8 cellular contexts compared by ENCODE assay signal in the genomic region with DNA sequence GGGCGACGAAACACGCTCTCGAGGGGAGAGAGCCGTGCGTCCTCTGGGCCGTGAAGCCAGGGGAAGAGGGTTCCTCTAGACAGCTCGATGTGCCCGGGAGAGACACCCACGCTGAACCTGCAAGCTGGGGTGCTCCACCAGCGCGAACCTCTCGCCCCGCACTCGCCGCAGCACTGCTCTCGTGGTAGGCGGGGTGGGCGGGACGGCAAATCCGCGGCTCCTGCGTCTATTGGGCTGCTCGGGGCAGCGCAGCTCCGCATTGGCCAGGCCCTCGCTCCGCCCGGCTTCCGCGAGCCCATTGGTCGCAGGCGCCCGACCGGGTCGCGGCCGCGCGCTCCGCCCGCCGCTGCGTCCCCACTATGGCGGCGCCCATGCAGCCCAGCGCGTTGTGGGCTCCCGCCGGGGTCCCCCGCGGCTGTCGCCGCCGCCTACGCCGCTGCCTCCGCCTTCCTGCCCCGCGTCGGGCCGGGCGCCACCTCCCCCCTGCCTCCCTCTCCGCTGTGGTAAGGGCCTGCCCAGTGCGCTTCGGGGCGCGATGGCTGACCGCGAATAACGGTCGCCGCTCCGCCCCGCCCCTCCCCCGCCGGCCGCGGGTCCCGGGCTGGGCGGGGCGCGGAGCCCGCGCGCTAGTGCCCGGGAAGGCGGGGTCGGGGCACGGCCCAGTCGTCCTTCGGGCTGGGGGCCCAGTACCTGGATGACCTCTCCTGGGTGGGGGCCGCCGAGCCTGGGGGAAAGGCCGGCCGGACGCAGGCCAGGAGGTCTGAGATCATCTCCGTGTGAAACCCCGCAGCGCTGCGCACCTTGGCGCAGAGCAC. TPM values are rescaled to one million over a fixed set of nuclear protein-coding genes. Genes with fewer than 3 reads are reported as not detected.
DNase-seq lines count a peak whose midpoint lies in the region; TF ChIP-seq lines count a peak whose summit lies in the region.

ST3GAL3 (plus strand) TSS at position 346 of the 815 bp plus-strand sequence. CDS start 28,727 bp downstream, outside the sequence.

- H2AFZ ChIP-seq in H9 (ENCODE audit: low read length), result no peak within 1 kb of the TSS
- H2AFZ ChIP-seq in neural progenitor cell (replicated peaks), result peak within 1 kb of the TSS; percentile 84

- H2BK5ac ChIP-seq in H9 (ENCODE audit: insufficient read length, low read length), result no peak within 1 kb of the TSS

- H3K4me1 ChIP-seq in H9 (ENCODE audit: insufficient read depth, low read length), result no peaks in the 10 kb centered on the region; the same call in 1 of the 2 replicates
- H3K4me1 ChIP-seq in neural progenitor cell, result peaks cover 19% of the 10 kb centered on the region
- peaks cover 14% of the 10 kb centered on the region for H3K4me1 ChIP-seq in stomach smooth muscle (ENCODE audit: control insufficient read depth, insufficient read depth, low read length)

- no peaks in the 10 kb centered on the region for H3K9me3 ChIP-seq in H9 (ENCODE audit: control insufficient read depth, low read depth, low read length)
- no peaks in the 10 kb centered on the region for H3K9me3 ChIP-seq in MG63
- H3K9me3 ChIP-seq in neural progenitor cell (ENCODE audit: low read depth), result no peaks in the 10 kb centered on the region
- no peaks in the 10 kb centered on the region for H3K9me3 ChIP-seq in stomach smooth muscle (ENCODE audit: control insufficient read depth in 2 of 2, low read length in 2 of 2)

- peak; percentile 96 for DNase-seq in ELR (ENCODE audit: low read depth)
- peak; percentile 94 for DNase-seq in H9
- peak; percentile 96 for DNase-seq in MG63
- DNase-seq in SIG-M5 (lab: John Stamatoyannopoulos, UW), result peak; percentile 51
- DNase-seq in activated gamma-delta T cell (lab: John Stamatoyannopoulos, UW), result peak; percentile 85
- peak; percentile 95 to 99 for DNase-seq in foreskin fibroblast
- DNase-seq in neural progenitor cell (ENCODE audit: low spot score), result peak; percentile 97

- H2BK20ac ChIP-seq in H9 (ENCODE audit: low read depth, low read length, poor library complexity, severe bottlenecking), result no peak within 1 kb of the TSS

- H3K4me1 Mint-ChIP-seq in H9 (peaks cover 24 to 38% of the 10 kb centered on the region in 2 experiments), neural progenitor cell (peaks cover 26% of the 10 kb centered on the region)

- H3K79me1 ChIP-seq in H9 (ENCODE audit: insufficient read depth, low read depth, low read length, poor library complexity, severe bottlenecking), result no peaks in the 10 kb centered on the region

- H4K8ac ChIP-seq in H9 (replicated peaks; ENCODE audit: insufficient read length, low read depth, low read length), result no peak within 1 kb of the TSS

- WGBS in H9 (ENCODE audit: extremely low coverage, insufficient read length, low lambda C conversion rate), result no CpG with 5 or more reads among the region's 102 CpGs

- no peak within 1 kb of the TSS for H3T11ph ChIP-seq in H9 (ENCODE audit: low read length)

- no peaks in the 10 kb centered on the region; the same call in 1 of the 2 replicates for H3K27me3 Mint-ChIP-seq in H9 (ENCODE audit: low read depth)
- H3K27me3 Mint-ChIP-seq in neural progenitor cell (ENCODE audit: insufficient read depth, low read depth), result peaks cover 2% of the 10 kb centered on the region

- H4K5ac ChIP-seq in H9 (ENCODE audit: insufficient read length, low read depth, low read length), result no peak within 1 kb of the TSS

- H3K4me3 Mint-ChIP-seq in H9 (peak within 1 kb of the TSS; percentile 85 to 92), neural progenitor cell (peak within 1 kb of the TSS; percentile 95)

- H3K36me3 Mint-ChIP-seq in H9 (ENCODE audit: insufficient read depth in 1 of 3, low read depth in 3 of 3), result peaks cover 21 to 40% (median 36%) of the 10 kb centered on the region in 3 experiments; a peak in 6 of 7 replicates
- peaks cover 12% of the 10 kb centered on the region for H3K36me3 Mint-ChIP-seq in neural progenitor cell

- no peak within 1 kb of the TSS for H2BK12ac ChIP-seq in H9 (ENCODE audit: insufficient read length, low read depth, low read length)

- H2BK120ac ChIP-seq in H9 (ENCODE audit: low read depth, low read length, poor library complexity, severe bottlenecking), result no peak within 1 kb of the TSS

- H3F3A ChIP-seq in neural progenitor cell (ENCODE audit: low read depth), result peaks cover 27% of the 10 kb centered on the region

- no peak within 1 kb of the TSS for H4K91ac ChIP-seq in H9 (ENCODE audit: insufficient read length, low read depth, low read length)

- peaks cover 7% of the 10 kb centered on the region for H3K23me2 ChIP-seq in H9 (ENCODE audit: insufficient read length, low read depth, low read length, poor library complexity, severe bottlenecking)

- H3K56ac ChIP-seq in H9 (ENCODE audit: insufficient read length, low read depth, low read length), result no peak within 1 kb of the TSS

- H3K36me3 ChIP-seq in MG63 (peaks cover 56% of the 10 kb centered on the region), neural progenitor cell (peaks cover 2% of the 10 kb centered on the region), stomach smooth muscle (ENCODE audit: control insufficient read depth in 2 of 2, insufficient read depth in 2 of 2, low read length in 2 of 2) (peaks cover 24 to 27% of the 10 kb centered on the region in 2 donors)

- H3K4me3 ChIP-seq in MG63 (peak within 1 kb of the TSS; percentile 85), foreskin fibroblast (ENCODE audit: low read depth in 1 of 2, low read length in 2 of 2) (peak within 1 kb of the TSS; percentile 74 to 75), neural progenitor cell (peak within 1 kb of the TSS; percentile 99), stomach smooth muscle (ENCODE audit: low read length in 2 of 2) (peak within 1 kb of the TSS; percentile 85 to 91)

- H3K27ac ChIP-seq in H9 (ENCODE audit: insufficient read length, low read depth, low read length) (no peak within 1 kb of the TSS), neural progenitor cell (peak within 1 kb of the TSS; percentile 90), stomach smooth muscle (ENCODE audit: low read length) (peak within 1 kb of the TSS; percentile 50)

- H3K4me2 ChIP-seq in H9 (ENCODE audit: insufficient read depth, insufficient read length, low read length) (peak within 1 kb of the TSS; percentile 80), neural progenitor cell (peak within 1 kb of the TSS; percentile 96)

- peak within 1 kb of the TSS; percentile 73 for H3K18ac ChIP-seq in H9 (ENCODE audit: insufficient read length, low read depth, low read length)

- no peak within 1 kb of the TSS for H3K4ac ChIP-seq in H9 (ENCODE audit: low read depth, low read length)

- H3K9me3 Mint-ChIP-seq in H9, result no peaks in the 10 kb centered on the region
- H3K9me3 Mint-ChIP-seq in neural progenitor cell, result no peaks in the 10 kb centered on the region

- H2AK5ac ChIP-seq in H9 (ENCODE audit: insufficient read length, low read length), result no peak within 1 kb of the TSS

- H3K14ac ChIP-seq in H9 (ENCODE audit: insufficient read depth, low read length), result peak within 1 kb of the TSS; percentile 72

- no peak within 1 kb of the TSS for H3K23ac ChIP-seq in H9 (ENCODE audit: insufficient read length, low read depth, low read length)

- no peaks in the 10 kb centered on the region for H3K79me2 ChIP-seq in H9 (ENCODE audit: insufficient read depth, low read length)
- peaks cover 42% of the 10 kb centered on the region for H3K79me2 ChIP-seq in neural progenitor cell (ENCODE audit: low read depth)

- H3K9ac ChIP-seq in H9 (ENCODE audit: extremely low read depth, insufficient read length, low read length) (peak within 1 kb of the TSS; percentile 73), neural progenitor cell (peak within 1 kb of the TSS; percentile 64), stomach smooth muscle (ENCODE audit: low read length in 2 of 2) (peak within 1 kb of the TSS; percentile 80 to 82)

- TF ChIP-seq CTCF in H9 (conservative IDR thresholded peaks at IDR 0.05) (no peak), foreskin fibroblast (IDR thresholded peaks at IDR 0.05; ENCODE audit: low read depth, low read length) (no peak), neural progenitor cell (IDR thresholded peaks at IDR 0.05) (no peak)

- H2BK15ac ChIP-seq in H9 (ENCODE audit: low read depth, low read length), result no peak within 1 kb of the TSS

- peak within 1 kb of the TSS; percentile 88 to 91 (median 89); a peak in 5 of 7 replicates for H3K27ac Mint-ChIP-seq in H9
- H3K27ac Mint-ChIP-seq in neural progenitor cell, result peak within 1 kb of the TSS; percentile 64

- H4K20me1 ChIP-seq in H9 (ENCODE audit: control insufficient read depth, insufficient read depth, insufficient read length) (no peaks in the 10 kb centered on the region), neural progenitor cell (ENCODE audit: low read depth) (peaks cover 37% of the 10 kb centered on the region)

- H3K27me3 ChIP-seq in H9 (ENCODE audit: insufficient read depth, low read length) (no peaks in the 10 kb centered on the region), MG63 (no peaks in the 10 kb centered on the region), neural progenitor cell (no peaks in the 10 kb centered on the region), stomach smooth muscle (ENCODE audit: control insufficient read depth in 1 of 2, insufficient read depth in 2 of 2, low read length in 2 of 2) (no peaks in the 10 kb centered on the region)

RNA-seq across cellular contexts. Expression of gene ST3GAL3, which starts in this region (rescaled TPM):
- total RNA-seq in H9 (2021) (6.2 and 8.3 TPM in 2 replicates), neural progenitor cell (ENCODE audit: low replicate concordance) (13.6 and 29.7 TPM in 2 replicates)
- total RNA-seq in MG63 (2014; rRNA removed; shearing (Covaris generic); ENCODE audit: low replicate concordance), result 1.1 and 9.2 TPM in 2 replicates
